ENCODE assay signal across 1 cellular context in genomic region chr19:49850487-49851342, GRCh38.
A peak's percentile ranks its signal among the peaks of the same experiment; 100 is the strongest.
TF ChIP-seq lines count a peak whose summit lies in the region.

PTOV1 (plus strand) TSS chr19:49851159.

TF ChIP-seq in GM12878, 131 proteins besides CTCF, POLR2A, EP300 and RAD21 (continued from another document):
- TF ChIP-seq ZBTB11 (CRISPR knock-in tag; IDR thresholded peaks at IDR 0.05), result no peak
- TF ChIP-seq ATF2 (IDR thresholded peaks at IDR 0.05; ENCODE audit: low read length), result no peak
- TF ChIP-seq ZNF274 (IDR thresholded peaks at IDR 0.05; ENCODE audit: insufficient read depth, insufficient read length), result no peak
- TF ChIP-seq HCFC1 (IDR thresholded peaks at IDR 0.05; ENCODE audit: low read length), result peak; percentile 85
- peak; percentile 20 for TF ChIP-seq MEF2B (IDR thresholded peaks at IDR 0.05; ENCODE audit: partially characterized antibody, poor library complexity, severe bottlenecking)
